14 cellular contexts compared by ENCODE assay signal in the genomic region with DNA sequence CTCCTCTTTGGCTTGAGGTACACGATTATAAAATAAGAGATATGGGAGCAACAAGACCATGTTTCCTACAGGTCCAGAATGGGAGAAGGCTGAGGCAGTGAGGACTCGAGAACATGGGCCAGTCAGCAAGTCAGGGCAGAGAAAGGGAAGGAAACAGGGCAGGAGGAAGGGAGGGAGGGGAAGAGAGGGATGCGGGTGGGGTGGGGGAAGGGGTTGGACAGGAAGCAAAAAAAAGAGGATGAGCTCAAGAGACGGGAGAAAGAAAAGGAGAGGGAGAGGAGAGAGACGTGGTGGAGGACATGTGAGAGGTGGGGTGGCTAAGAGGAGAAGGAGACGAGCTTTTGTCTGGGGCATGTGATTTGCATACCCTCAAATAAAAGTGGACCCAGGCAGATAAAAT.
"Had no signal": no experiment of that assay in that cellular context is flagged by ENCODE, and none has a peak within 500 bp of the region (broad histone marks: within the 10 kb centered on the region; RNA-seq: fewer than 3 reads in every experiment).

No MANE protein-coding gene starts in this region.

- H3K4me3 ChIP-seq: esophagus squamous epithelium, thyroid gland, vagina had no signal

- H3K9me3 Mint-ChIP-seq: activated naive CD4-positive, alpha-beta T cell treated with anti-CD3 and anti-CD28 coated beads for 36 hours; activated T-helper 2 cell treated with anti-CD3 and anti-CD28 coated beads, Interferon-gamma antibody, Interleukin-2, Interleukin-4, amounts not matched to agents 10 μg/mL and 5 μg/mL and 100 μg/mL, durations not matched to agents 14 hours and 24 hours and 36 hours had no signal

- ATAC-seq: left ventricle myocardium superior had no signal

- H3K27me3 ChIP-seq: thyroid gland, vagina had no signal

- H3K4me3 Mint-ChIP-seq: activated naive CD4-positive, alpha-beta T cell treated with anti-CD3 and anti-CD28 coated beads for 36 hours had no signal

- H3K4me1 ChIP-seq: esophagus squamous epithelium, thyroid gland, vagina had no signal

- H3K27ac ChIP-seq: esophagus squamous epithelium, thyroid gland, vagina had no signal

- H3K9me3 ChIP-seq: esophagus squamous epithelium, thyroid gland, vagina had no signal

- DNase-seq: activated CD4-positive, alpha-beta T cell treated with anti-CD3 and anti-CD28 coated beads, Interleukin-2, amount 50 U/mL, for 48 hours; activated CD4-positive, CD25-positive, alpha-beta regulatory T cell treated with anti-CD3 and anti-CD28 coated beads, Interleukin-2, amount 50 U/mL, for 72 hours; activated naive CD4-positive, alpha-beta T cell treated with anti-CD3 and anti-CD28 coated beads for 36 hours; activated T-cell treated with anti-CD3 and anti-CD28 coated beads, Interleukin-2, amount 50 U/mL, for 1 hour; esophagus squamous epithelium; kidney glomerular epithelial cell; left ventricle myocardium superior; mesenchymal stem cell; stimulated activated CD4-positive, alpha-beta T cell treated with anti-CD3 and anti-CD28 coated beads, Interleukin-12 subunit alpha, Interleukin-12 subunit beta, amount 100 ng/mL, for 4 hours; stimulated activated CD4-positive, alpha-beta T cell treated with anti-CD3 and anti-CD28 coated beads, Interleukin-2, amount 100 ng/mL, for 24 hours; T-helper 1 cell; thyroid gland had no signal

- H3K36me3 ChIP-seq: esophagus squamous epithelium, thyroid gland, vagina had no signal

- H3K27ac Mint-ChIP-seq: activated naive CD4-positive, alpha-beta T cell treated with anti-CD3 and anti-CD28 coated beads for 36 hours; activated T-helper 2 cell treated with anti-CD3 and anti-CD28 coated beads, Interferon-gamma antibody, Interleukin-2, Interleukin-4, amounts not matched to agents 10 μg/mL and 5 μg/mL and 100 μg/mL, durations not matched to agents 14 hours and 24 hours and 36 hours had no signal
